In genomic region chr16:83899978-83900377, GRCh38 we compare ENCODE assay signal across 8 cellular contexts. TPM values are rescaled to one million over a fixed set of nuclear protein-coding genes. Genes with fewer than 3 reads are reported as not detected.
DNase-seq lines count a peak whose midpoint lies in the region; ATAC-seq, FAIRE-seq and TF ChIP-seq lines count a peak whose summit lies in the region.

No MANE protein-coding gene starts in this region.

- H3K4me3 ChIP-seq in lung (no peak overlapping the region), transverse colon (peak overlapping the region; percentile 64 to 94 (median 87))

- H3K27ac Mint-ChIP-seq in activated naive CD4-positive, alpha-beta T cell treated with anti-CD3 and anti-CD28 coated beads, Interleukin-2, amount 10 ng/mL, durations not matched to agents 7 days and 5 days: peak overlapping the region; percentile 78
- peak overlapping the region; percentile 42 to 97 (median 90) for H3K27ac Mint-ChIP-seq in brain

- H3K36me3 Mint-ChIP-seq in activated naive CD4-positive, alpha-beta T cell treated with anti-CD3 and anti-CD28 coated beads, Interleukin-2, amount 10 ng/mL, durations not matched to agents 7 days and 5 days: peaks cover 2% of the 10 kb centered on the region
- peaks cover 5% of the 10 kb centered on the region for H3K36me3 Mint-ChIP-seq in brain

- FAIRE-seq in GM12891 (lab: Jason Lieb, UNC): no peak

- in situ Hi-C loops in transverse colon (cut with MboI; ENCODE audit: low pct_ligation_motif_present in 1 of 4, low pct_unique_long_range_greater_than_20kb in 1 of 4, low sequenced_read_pairs in 3 of 4): no loop called here

- TF ChIP-seq CTCF in brain (conservative IDR thresholded peaks at IDR 0.05): no peak
- no peak for TF ChIP-seq CTCF in lung (IDR thresholded peaks at IDR 0.05; ENCODE audit: control extremely low read depth, extremely low read depth)
- TF ChIP-seq CTCF in transverse colon (IDR thresholded peaks at IDR 0.05): no peak

- no peak for TF ChIP-seq EP300 in transverse colon (IDR thresholded peaks at IDR 0.05; ENCODE audit: low read depth)

- intact Hi-C loops in transverse colon (cut with DNase I; ENCODE audit: low total_unique reads): no loop called here

- DNase-seq in activated naive CD4-positive, alpha-beta T cell treated with anti-CD3 and anti-CD28 coated beads, Interleukin-2, amount 10 ng/mL, durations not matched to agents 7 days and 5 days: no peak
- DNase-seq in activated naive CD4-positive, alpha-beta T cell treated with anti-CD3 and anti-CD28 coated beads, Interleukin-2, amount 50 U/mL, for 16 hours: no peak
- no peak for DNase-seq in lung (ENCODE audit: low spot score)
- no peak for DNase-seq in transverse colon
- DNase-seq in GM12891 (ENCODE audit: insufficient read length, low spot score): no peak

- H3K9me3 ChIP-seq in lung (ENCODE audit: control insufficient read depth in 2 of 2, insufficient read depth in 1 of 2, low read length in 1 of 2) (no peaks in the 10 kb centered on the region), transverse colon (no peaks in the 10 kb centered on the region)

- peaks cover 14% of the 10 kb centered on the region for H3K27me3 Mint-ChIP-seq in activated naive CD4-positive, alpha-beta T cell treated with anti-CD3 and anti-CD28 coated beads, Interleukin-2, amount 10 ng/mL, durations not matched to agents 7 days and 5 days
- peaks cover 4% of the 10 kb centered on the region for H3K27me3 Mint-ChIP-seq in brain

- H3K4me1 Mint-ChIP-seq in activated naive CD4-positive, alpha-beta T cell treated with anti-CD3 and anti-CD28 coated beads, Interleukin-2, amount 10 ng/mL, durations not matched to agents 7 days and 5 days: peaks cover 33% of the 10 kb centered on the region
- peaks cover 67% of the 10 kb centered on the region for H3K4me1 Mint-ChIP-seq in brain

- peaks cover 6 to 22% of the 10 kb centered on the region in 2 donors for H3K4me1 ChIP-seq in lung (ENCODE audit: control insufficient read depth in 2 of 2, insufficient read depth in 2 of 2, low read length in 2 of 2)
- H3K4me1 ChIP-seq in transverse colon: peaks cover 15 to 27% (median 17%) of the 10 kb centered on the region in 4 donors

- CTCF ChIA-PET in activated naive CD4-positive, alpha-beta T cell treated with anti-CD3 and anti-CD28 coated beads, Interleukin-2, amount 10 ng/mL, durations not matched to agents 7 days and 5 days (lab: Charles Lee): interaction anchor here (1.5 kb wide), 1 partner anchor 73 kb away, joined by 7 read pairs; no protein-coding TSS in a partner anchor

- ATAC-seq in lung (ENCODE audit: insufficient read depth, low FRiP score): no peak
- ATAC-seq in GM19023 (IDR thresholded peaks at IDR 0.05; ENCODE audit: unreplicated experiment): no peak
- ATAC-seq in esophagus mucosa: no peak

- H3K36me3 ChIP-seq in lung (ENCODE audit: control insufficient read depth in 2 of 2, insufficient read depth in 2 of 2, low read length in 2 of 2): peaks cover 0 to 2% of the 10 kb centered on the region in 2 donors
- no peaks in the 10 kb centered on the region for H3K36me3 ChIP-seq in transverse colon

- peak overlapping the region; percentile 95 to 99 for H3K27ac ChIP-seq in lung (ENCODE audit: low read depth in 1 of 2, low read length in 1 of 2)
- peak overlapping the region; percentile 94 to 99 (median 95) for H3K27ac ChIP-seq in transverse colon

- WGBS in lung, 2 donors: 75 to 85% methylated on average over 3 of the region's 3 CpGs
- 75 to 84% methylated on average over 1 to 3 of the region's 3 CpGs for WGBS in transverse colon (ENCODE audit: low coverage in 1 of 2), 2 donors

- no peaks in the 10 kb centered on the region for H3K27me3 ChIP-seq in lung (ENCODE audit: control insufficient read depth, insufficient read depth)
- H3K27me3 ChIP-seq in transverse colon: no peaks in the 10 kb centered on the region

- peak overlapping the region; percentile 90 for H3K4me3 Mint-ChIP-seq in activated naive CD4-positive, alpha-beta T cell treated with anti-CD3 and anti-CD28 coated beads, Interleukin-2, amount 10 ng/mL, durations not matched to agents 7 days and 5 days
- H3K4me3 Mint-ChIP-seq in brain: peak overlapping the region; percentile 94 to 99 (median 96)

- no peak for TF ChIP-seq POLR2A in transverse colon (IDR thresholded peaks at IDR 0.05)
- TF ChIP-seq POLR2A in GM12891 (IDR thresholded peaks at IDR 0.05; ENCODE audit: low read depth, low read length): no peak

- no peaks in the 10 kb centered on the region for H3K9me3 Mint-ChIP-seq in activated naive CD4-positive, alpha-beta T cell treated with anti-CD3 and anti-CD28 coated beads, Interleukin-2, amount 10 ng/mL, durations not matched to agents 7 days and 5 days
- no peaks in the 10 kb centered on the region for H3K9me3 Mint-ChIP-seq in brain

TF ChIP-seq in GM12891, 5 proteins besides CTCF, POLR2A, EP300 and RAD21:
- TF ChIP-seq TAF1 (IDR thresholded peaks at IDR 0.05; ENCODE audit: low read depth, low read length) (no peak), POU2F2 (IDR thresholded peaks at IDR 0.05; ENCODE audit: low read depth, low read length) (no peak), PAX5 (IDR thresholded peaks at IDR 0.05; ENCODE audit: insufficient read depth, low read length, severe bottlenecking) (no peak)
TF ChIP-seq in GM12891: peak in this region for 0.

RNA-seq across cellular contexts. Expression of gene MLYCD, which starts 1.1 kb away (rescaled TPM):
- polyA plus RNA-seq in brain (ENCODE audit: insufficient read depth, low read depth, low replicate concordance): 2.5 TPM
- total RNA-seq in lung: 1 to 10 TPM; 6.0 to 9.1 TPM
- polyA plus RNA-seq in lung: 1 to 10 TPM; 2.0 to 3.7 TPM
- 10 to 100 TPM; 10.8 to 20.2 (median 13.7) TPM for total RNA-seq in transverse colon
- 1.0 TPM for polyA plus RNA-seq in GM12891 (2012; ENCODE audit: low read depth, missing spikeins)
- 2.1 TPM for total RNA-seq in esophagus mucosa

RNA-seq across cellular contexts. Expression of gene OSGIN1, which starts 53.1 kb away (rescaled TPM):
- polyA plus RNA-seq in brain (ENCODE audit: insufficient read depth, low read depth, low replicate concordance): 2.9 TPM
- total RNA-seq in lung: 10 to 100 TPM in 1 of 2 donors, 1 to 10 TPM in 1; 1.5 to 17.0 TPM
- polyA plus RNA-seq in lung: 10 to 100 TPM; 10.7 to 17.9 TPM
- 10 to 100 TPM; 10.7 to 26.2 (median 16.7) TPM for total RNA-seq in transverse colon
- 0.23 TPM for polyA plus RNA-seq in GM12891 (2012; ENCODE audit: low read depth, missing spikeins)
- total RNA-seq in esophagus mucosa: 5.6 TPM
